Comparison of ENCODE assay signal across 15 cellular contexts in genomic region chr13:97189943-97190342, GRCh38.
"Had no signal": no experiment of that assay in that cellular context is flagged by ENCODE, and none has a peak within 500 bp of the region (broad histone marks: within the 10 kb centered on the region; RNA-seq: fewer than 3 reads in every experiment).

No MANE protein-coding gene starts in this region.

- H3K4me1 ChIP-seq: esophagus muscularis mucosa had no signal

- H3K9ac ChIP-seq: parathyroid adenoma had no signal

- DNase-seq: activated CD4-positive, alpha-beta T cell treated with anti-CD3 and anti-CD28 coated beads, Interleukin-2, amount 50 U/mL, for 4 hours; activated effector memory CD4-positive, alpha-beta T cell treated with anti-CD3 and anti-CD28 coated beads, Interleukin-2, amount 50 U/mL, for 16 hours; activated T-cell treated with anti-CD3 and anti-CD28 coated beads, Interleukin-2, amount 50 U/mL, for 1 hour; brain microvascular endothelial cell; head of caudate nucleus; mammary epithelial cell; naive thymus-derived CD4-positive, alpha-beta T cell; small intestine; stomach had no signal

- H3K4me3 Mint-ChIP-seq: naive thymus-derived CD4-positive, alpha-beta T cell had no signal

- ATAC-seq: activated CD4-positive, CD25-positive, alpha-beta regulatory T cell treated with anti-CD3 and anti-CD28 coated beads, Interleukin-2, amount 50 U/mL, for 24 hours; activated naive CD4-positive, alpha-beta T cell treated with anti-CD3 and anti-CD28 coated beads, Interleukin-2, amount 50 U/mL, for 72 hours; naive thymus-derived CD4-positive, alpha-beta T cell had no signal

- H3K36me3 Mint-ChIP-seq: activated naive CD4-positive, alpha-beta T cell treated with anti-CD3 and anti-CD28 coated beads, Interleukin-2, amount 50 U/mL, for 72 hours; naive thymus-derived CD4-positive, alpha-beta T cell had no signal

- H3K4me3 ChIP-seq: dorsolateral prefrontal cortex, esophagus muscularis mucosa, stomach, thoracic aorta had no signal

- H3K36me3 ChIP-seq: brain microvascular endothelial cell, esophagus muscularis mucosa, stomach, thoracic aorta had no signal

- H3K27ac Mint-ChIP-seq: activated naive CD4-positive, alpha-beta T cell treated with anti-CD3 and anti-CD28 coated beads, Interleukin-2, amount 50 U/mL, for 72 hours; naive thymus-derived CD4-positive, alpha-beta T cell had no signal

- H3K27me3 ChIP-seq: brain microvascular endothelial cell, dorsolateral prefrontal cortex, esophagus muscularis mucosa, stomach had no signal

- H3K9me3 ChIP-seq: esophagus muscularis mucosa, stomach, thoracic aorta had no signal
